ENCODE assay signal across 2 cellular contexts in genomic region chr9:19216466-19216865, GRCh38.
A peak's percentile ranks its signal among the peaks of the same experiment; 100 is the strongest.
TF ChIP-seq lines count a peak whose summit lies in the region.

No MANE protein-coding gene starts in this region.

TF ChIP-seq in HEK293, 187 proteins besides CTCF, POLR2A, EP300 and RAD21:
- TF ChIP-seq PRDM10 (tag by site-specific recombination; IDR thresholded peaks at IDR 0.05) = peak; percentile 87
- TF ChIP-seq ZNF292 (tag by site-specific recombination; IDR thresholded peaks at IDR 0.05; ENCODE audit: borderline replicate concordance, low read depth) = no peak

TF ChIP-seq in K562, 482 proteins besides CTCF, POLR2A, EP300 and RAD21 (continued from another document and continues in another):
- TF ChIP-seq PBX2 (CRISPR knock-in tag; IDR thresholded peaks at IDR 0.05; ENCODE audit: low read depth) (no peak), PBX2 (tag; conservative IDR thresholded peaks at IDR 0.05; ENCODE audit: low read depth) (0 out of 2 replicates have a peak, but pooled peaks have one; percentile 31), MAFG (tag; conservative IDR thresholded peaks at IDR 0.05) (peak; percentile 24; the same call in 1 of the 2 replicates), ZNF778 (CRISPR knock-in tag; IDR thresholded peaks at IDR 0.05) (no peak), TCF7L2 (IDR thresholded peaks at IDR 0.05; ENCODE audit: low read depth, low read length) (peak; percentile 62; the same call in 1 of the 2 replicates), EHMT2 (IDR thresholded peaks at IDR 0.05) (peak; percentile 44; the same call in 1 of the 2 replicates), RREB1 (CRISPR knock-in tag; IDR thresholded peaks at IDR 0.05) (no peak), ZBTB40 (IDR thresholded peaks at IDR 0.05) (no peak), ZBTB40 (CRISPR knock-in tag; IDR thresholded peaks at IDR 0.05) (no peak), HDAC6 (IDR thresholded peaks at IDR 0.05; ENCODE audit: low read depth, low read length) (no peak), ATF7 (IDR thresholded peaks at IDR 0.05) (peak; percentile 88), BCL6 (CRISPR knock-in tag; IDR thresholded peaks at IDR 0.05) (no peak), GATA2 (CRISPR knock-in tag; IDR thresholded peaks at IDR 0.05) (no peak), NELFE (IDR thresholded peaks at IDR 0.05; ENCODE audit: insufficient read depth, insufficient read length) (no peak), RBM22 (IDR thresholded peaks at IDR 0.05; ENCODE audit: low read depth, low read length, poor library complexity, severe bottlenecking) (no peak), ZNF12 (CRISPR knock-in tag; IDR thresholded peaks at IDR 0.05) (no peak), E4F1 (CRISPR knock-in tag; IDR thresholded peaks at IDR 0.05; ENCODE audit: borderline replicate concordance) (no peak), BRD9 (IDR thresholded peaks at IDR 0.05; ENCODE audit: low read depth, partially characterized antibody) (no peak), MYBL2 (IDR thresholded peaks at IDR 0.05; ENCODE audit: low read depth) (0 out of 2 replicates have a peak, but pooled peaks have one; percentile 22), MYBL2 (CRISPR knock-in tag; IDR thresholded peaks at IDR 0.05; ENCODE audit: borderline replicate concordance) (no peak), TRIM28 (IDR thresholded peaks at IDR 0.05) (no peak), THRAP3 (IDR thresholded peaks at IDR 0.05; ENCODE audit: borderline replicate concordance) (no peak), ESRRB (CRISPR knock-in tag; IDR thresholded peaks at IDR 0.05; ENCODE audit: borderline replicate concordance) (no peak), ATF6 (CRISPR knock-in tag; IDR thresholded peaks at IDR 0.05) (no peak), SMARCE1 (IDR thresholded peaks at IDR 0.05) (no peak), GABPA (tag; conservative IDR thresholded peaks at IDR 0.05; ENCODE audit: low read depth) (no peak), ZNF639 (CRISPR knock-in tag; conservative IDR thresholded peaks at IDR 0.05 in 1 of 2, IDR thresholded peaks at IDR 0.05 in 1 of 2) (no peak)
